ENCODE assay signal across 12 cellular contexts in the genomic region with DNA sequence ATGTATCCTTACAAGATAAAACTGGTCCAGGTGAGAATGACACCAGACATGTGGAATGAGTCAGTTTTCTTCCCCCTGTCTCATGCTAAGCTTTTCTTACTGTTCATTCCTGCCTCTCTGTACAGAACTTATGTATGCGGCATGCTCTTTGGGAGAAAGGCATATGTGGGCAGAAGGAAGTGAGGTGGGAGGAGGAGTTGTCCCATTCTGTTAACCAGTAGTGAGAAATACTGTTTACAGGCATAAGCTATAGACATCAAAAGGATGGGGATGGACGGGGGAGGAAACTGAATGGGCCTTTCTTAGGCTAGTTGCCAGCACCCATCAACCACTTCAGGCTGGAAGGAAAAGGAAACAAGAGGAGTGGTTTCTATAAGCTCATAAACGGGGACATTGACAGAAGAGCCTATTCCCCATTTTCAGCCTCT.
DNase-seq lines count a peak whose midpoint lies in the region; ATAC-seq and TF ChIP-seq lines count a peak whose summit lies in the region.
"Had no signal": no experiment of that assay in that cellular context is flagged by ENCODE, and none has a peak within 500 bp of the region (broad histone marks: within the 10 kb centered on the region; RNA-seq: fewer than 3 reads in every experiment).

No MANE protein-coding gene starts in this region.

- H3K4me3 ChIP-seq in mucosa of descending colon = no peak overlapping the region
- H3K4me3 ChIP-seq: left lung, vagina had no signal

- BruUV-seq in Calu3 (replicated peaks; lab: Mats Ljungman, UMichigan) = no TSS peak

- H3K27ac Mint-ChIP-seq in activated CD4-positive, alpha-beta memory T cell treated with anti-CD3 and anti-CD28 coated beads, Interleukin-2, amount 10 ng/mL, durations not matched to agents 7 days and 5 days = peak overlapping the region; percentile 93
- no peak overlapping the region for H3K27ac Mint-ChIP-seq in Calu3 (ENCODE audit: unreplicated experiment)
- H3K27ac Mint-ChIP-seq: activated B cell treated with CpG ODN at 0.5 μM for 24 hours, progenitor cell of endocrine pancreas had no signal

- H3K4me1 ChIP-seq in mucosa of descending colon (ENCODE audit: low read depth) = no peaks in the 10 kb centered on the region

- DNase-seq in COLO829 (ENCODE audit: low spot score) (peak; percentile 40), KG1 (lab: John Stamatoyannopoulos, UW) (peak; percentile 29), mucosa of descending colon (no peak), Calu3 (no peak)
- DNase-seq in activated CD4-positive, alpha-beta memory T cell treated with anti-CD3 and anti-CD28 coated beads, Interleukin-2, amount 10 ng/mL, durations not matched to agents 7 days and 5 days = no peak
- no peak for DNase-seq in activated effector memory CD4-positive, alpha-beta T cell treated with Interleukin-2 at 50 U/mL for 16 hours
- DNase-seq: activated B cell treated with CpG ODN at 0.5 μM for 24 hours, left lung had no signal

- H3K9me3 Mint-ChIP-seq in activated CD4-positive, alpha-beta memory T cell treated with anti-CD3 and anti-CD28 coated beads, Interleukin-2, amount 10 ng/mL, durations not matched to agents 7 days and 5 days = no peaks in the 10 kb centered on the region
- no peaks in the 10 kb centered on the region for H3K9me3 Mint-ChIP-seq in Calu3 (ENCODE audit: low read depth, unreplicated experiment)
- H3K9me3 Mint-ChIP-seq: activated B cell treated with CpG ODN at 0.5 μM for 24 hours had no signal

- peaks cover 88% of the 10 kb centered on the region for H3K4me1 Mint-ChIP-seq in activated CD4-positive, alpha-beta memory T cell treated with anti-CD3 and anti-CD28 coated beads, Interleukin-2, amount 10 ng/mL, durations not matched to agents 7 days and 5 days
- peaks cover 18% of the 10 kb centered on the region for H3K4me1 Mint-ChIP-seq in Calu3 (ENCODE audit: low read depth, unreplicated experiment)

- peak overlapping the region; percentile 69 for H3K4me3 Mint-ChIP-seq in activated CD4-positive, alpha-beta memory T cell treated with anti-CD3 and anti-CD28 coated beads, Interleukin-2, amount 10 ng/mL, durations not matched to agents 7 days and 5 days
- no peak overlapping the region for H3K4me3 Mint-ChIP-seq in Calu3 (ENCODE audit: low read depth, unreplicated experiment)
- H3K4me3 Mint-ChIP-seq: activated B cell treated with CpG ODN at 0.5 μM for 24 hours had no signal

- CTCF ChIA-PET in activated CD4-positive, alpha-beta memory T cell treated with anti-CD3 and anti-CD28 coated beads, Interleukin-2, amount 10 ng/mL, durations not matched to agents 7 days and 5 days (lab: Charles Lee) = interaction anchor here (1.0 to 9.5 kb wide), 7 partner anchors 10 to 186 kb away, joined by 3 to 106 read pairs (median 9); a partner anchor contains a TSS
- CTCF ChIA-PET in Calu3 (lab: Charles Lee) = no interaction called here

- H3K9me3 ChIP-seq in mucosa of descending colon = no peaks in the 10 kb centered on the region
- H3K9me3 ChIP-seq: left lung, vagina had no signal

- intact Hi-C loops in mucosa of descending colon (cut with DNase I, micrococcal nuclease) = no loop called here
- intact Hi-C loops in Calu3 (cut with micrococcal nuclease; ENCODE audit: unreplicated experiment) = no loop called here

- ATAC-seq in mucosa of descending colon (peak; percentile 25), GM19452 (IDR thresholded peaks at IDR 0.05; ENCODE audit: unreplicated experiment) (no peak)
- ATAC-seq: left lung, Panc1 had no signal

- peaks cover 65% of the 10 kb centered on the region for H3K36me3 Mint-ChIP-seq in activated CD4-positive, alpha-beta memory T cell treated with anti-CD3 and anti-CD28 coated beads, Interleukin-2, amount 10 ng/mL, durations not matched to agents 7 days and 5 days (ENCODE audit: low read depth)
- H3K36me3 Mint-ChIP-seq in Calu3 (ENCODE audit: insufficient read depth, unreplicated experiment) = peaks cover 7% of the 10 kb centered on the region

- H3K36me3 ChIP-seq in mucosa of descending colon (ENCODE audit: low read depth) = no peaks in the 10 kb centered on the region

- no peaks in the 10 kb centered on the region for H3K27me3 Mint-ChIP-seq in activated CD4-positive, alpha-beta memory T cell treated with anti-CD3 and anti-CD28 coated beads, Interleukin-2, amount 10 ng/mL, durations not matched to agents 7 days and 5 days
- H3K27me3 Mint-ChIP-seq in Calu3 (ENCODE audit: unreplicated experiment) = no peaks in the 10 kb centered on the region
- H3K27me3 Mint-ChIP-seq: activated B cell treated with CpG ODN at 0.5 μM for 24 hours had no signal

- POLR2A ChIA-PET in activated CD4-positive, alpha-beta memory T cell treated with anti-CD3 and anti-CD28 coated beads, Interleukin-2, amount 10 ng/mL, durations not matched to agents 7 days and 5 days (lab: Charles Lee) = interaction anchor here (0.9 to 22.2 kb wide), 14 partner anchors 5 to 354 kb away, joined by 3 to 822 read pairs (median 4); a partner anchor contains a TSS

- TF ChIP-seq CTCF in mucosa of descending colon (IDR thresholded peaks at IDR 0.05) (no peak), Calu3 (IDR thresholded peaks at IDR 0.05; ENCODE audit: unreplicated experiment) (no peak)

Comparison
In these comparisons a context has a peak if more than half of its experiments do, and no peak if none do; other contexts are left out.
1. DNase-seq: peak in COLO829 (single experiment) and KG1 (single experiment); none in activated CD4-positive, alpha-beta memory T cell treated with anti-CD3 and anti-CD28 coated beads, Interleukin-2, amount 10 ng/mL, durations not matched to agents 7 days and 5 days (single experiment), mucosa of descending colon (0 of 3), Calu3 (single experiment) and activated effector memory CD4-positive, alpha-beta T cell treated with Interleukin-2 at 50 U/mL for 16 hours (single experiment).